Comparison of ENCODE assay signal across 25 cellular contexts in genomic region chr3:186444974-186445373, GRCh38.
"Had no signal": no experiment of that assay in that cellular context is flagged by ENCODE, and none has a peak within 500 bp of the region (broad histone marks: within the 10 kb centered on the region; RNA-seq: fewer than 3 reads in every experiment).

No MANE protein-coding gene starts in this region.

- H3K4me2 ChIP-seq: hepatocyte, neural progenitor cell had no signal

- H2AFZ ChIP-seq: hepatocyte, neural progenitor cell, parathyroid adenoma had no signal

- H3K27ac ChIP-seq: hepatocyte, left ventricle myocardium inferior, neural progenitor cell, neutrophil, parathyroid adenoma, psoas muscle, right atrium auricular region, skin epidermis, stomach, testis, thyroid gland, transverse colon, upper lobe of left lung had no signal

- H3K27me3 ChIP-seq: heart right ventricle, hepatocyte, neural progenitor cell, neutrophil, right atrium auricular region, stomach, testis, thyroid gland, transverse colon, upper lobe of left lung had no signal

- H3K79me2 ChIP-seq: hepatocyte, parathyroid adenoma had no signal

- DNase-seq: heart right ventricle; islet precursor cell; left ventricle myocardium inferior; naive thymus-derived CD8-positive, alpha-beta T cell; occipital lobe; psoas muscle; stimulated activated CD4-positive, alpha-beta T cell treated with anti-CD3 and anti-CD28 coated beads, Interleukin-12 subunit alpha, Interleukin-12 subunit beta, amount 100 ng/mL, for 4 hours; stimulated activated CD4-positive, alpha-beta T cell treated with anti-CD3 and anti-CD28 coated beads, Interleukin-15, amount 100 ng/mL, for 24 hours; stimulated activated CD4-positive, alpha-beta T cell treated with anti-CD3 and anti-CD28 coated beads, Interleukin-2, amount 100 ng/mL, for 24 hours; stimulated activated CD4-positive, alpha-beta T cell treated with anti-CD3 and anti-CD28 coated beads, Interleukin-4, amount 100 ng/mL, for 1 hour; stimulated activated naive B cell treated with anti-CD40 and anti-IgM and Interleukin-4, amounts not matched to agents 10 μg/mL and 1 μg/mL and 100 μg/mL, for 72 hours; stimulated activated naive CD8-positive, alpha-beta T cell treated with anti-CD3 and anti-CD28 coated beads, Interleukin-15, Interleukin-2, amounts not matched to agents 100 U/mL and 50 U/mL, for 24 hours; stomach; testis; thyroid gland; transverse colon; upper lobe of left lung had no signal

- H3K36me3 ChIP-seq: heart right ventricle, left ventricle myocardium inferior, neural progenitor cell, neutrophil, right atrium auricular region, stomach, thyroid gland, transverse colon, upper lobe of left lung had no signal

- H3K9ac ChIP-seq: neural progenitor cell, parathyroid adenoma had no signal

- H3K4me1 ChIP-seq: neural progenitor cell, parathyroid adenoma, psoas muscle, testis, thyroid gland, transverse colon, upper lobe of left lung had no signal

- ATAC-seq: heart right ventricle; naive thymus-derived CD8-positive, alpha-beta T cell; psoas muscle; sciatic nerve; stimulated activated naive B cell treated with anti-CD40 and anti-IgM and Interleukin-4, amounts not matched to agents 10 μg/mL and 1 μg/mL and 100 μg/mL, for 72 hours; stimulated activated naive CD8-positive, alpha-beta T cell treated with anti-CD3 and anti-CD28 coated beads, Interleukin-15, Interleukin-2, amounts not matched to agents 100 U/mL and 50 U/mL, for 24 hours had no signal

- H3K4me3 ChIP-seq: heart right ventricle, hepatocyte, left ventricle myocardium inferior, lung, neural progenitor cell, psoas muscle, right atrium auricular region, skin epidermis, stomach, testis, thyroid gland, transverse colon, upper lobe of left lung had no signal

- H3K9me3 ChIP-seq: heart right ventricle, left ventricle myocardium inferior, neutrophil, psoas muscle, right atrium auricular region, stomach, testis, thyroid gland, transverse colon, upper lobe of left lung had no signal
